In genomic region chr20:31595380-31595653, GRCh38 we compare ENCODE assay signal across 10 cellular contexts. TPM values are rescaled to one million over a fixed set of nuclear protein-coding genes. Genes with fewer than 3 reads are reported as not detected.
DNase-seq lines count a peak whose midpoint lies in the region; ATAC-seq, FAIRE-seq and TF ChIP-seq lines count a peak whose summit lies in the region.
"Had no signal": no experiment of that assay in that cellular context is flagged by ENCODE, and none has a peak within 500 bp of the region (broad histone marks: within the 10 kb centered on the region; RNA-seq: fewer than 3 reads in every experiment).

No MANE protein-coding gene starts in this region.

- FAIRE-seq in HepG2 (lab: Jason Lieb, UNC): peak; percentile 8

- no peak overlapping the region for H3K4me3 Mint-ChIP-seq in activated CD8-positive, alpha-beta T cell treated with anti-CD3 and anti-CD28 coated beads, Interleukin-2, amount 10 ng/mL, durations not matched to agents 7 days and 5 days
- H3K4me3 Mint-ChIP-seq: CD4-positive, alpha-beta T cell had no signal

- H3K27ac Mint-ChIP-seq in activated CD8-positive, alpha-beta T cell treated with anti-CD3 and anti-CD28 coated beads, Interleukin-2, amount 10 ng/mL, durations not matched to agents 7 days and 5 days: no peak overlapping the region
- H3K27ac Mint-ChIP-seq: CD4-positive, alpha-beta T cell had no signal

- no peaks in the 10 kb centered on the region for H3K79me2 ChIP-seq in mammary epithelial cell (ENCODE audit: insufficient read depth, low read length)
- peaks cover 17% of the 10 kb centered on the region for H3K79me2 ChIP-seq in HepG2 (ENCODE audit: insufficient read depth, low read length)

- no peak overlapping the region for H3K4me2 ChIP-seq in mammary epithelial cell (ENCODE audit: insufficient read depth, low read depth, low read length)
- H3K4me2 ChIP-seq in HepG2 (ENCODE audit: low read depth, low read length): peak overlapping the region; percentile 78

- H3K27ac ChIP-seq in HUES64 (ENCODE audit: low read depth, low read length) (peak overlapping the region; percentile 96), mammary epithelial cell (ENCODE audit: insufficient read depth, low read depth, low read length) (no peak overlapping the region), HepG2 (ENCODE audit: extremely low read length, insufficient read depth, low read length) (peak overlapping the region; percentile 90), stomach (peak overlapping the region; percentile 81 to 85 (median 83))

- H3K36me3 ChIP-seq in HUES64 (ENCODE audit: insufficient read depth, low read length): no peaks in the 10 kb centered on the region
- no peaks in the 10 kb centered on the region for H3K36me3 ChIP-seq in mammary epithelial cell (ENCODE audit: insufficient read depth, low read length)
- no peaks in the 10 kb centered on the region for H3K36me3 ChIP-seq in HepG2 (replicated peaks in 1 of 2; ENCODE audit: control insufficient read depth in 1 of 2, insufficient read depth in 2 of 2, low read length in 2 of 2)
- no peaks in the 10 kb centered on the region for H3K36me3 ChIP-seq in stomach

- H3K4me3 ChIP-seq in HUES64 (ENCODE audit: low read length) (no peak overlapping the region), mammary epithelial cell (replicated peaks in 1 of 3; ENCODE audit: insufficient read depth in 1 of 3, low read depth in 2 of 3, low read length in 3 of 3) (no peak overlapping the region), HepG2 (replicated peaks in 1 of 3; ENCODE audit: insufficient read depth in 1 of 3, low read depth in 2 of 3, low read length in 3 of 3) (peak overlapping the region; percentile 48 to 74 (median 63)), stomach (peak overlapping the region in 1 of 4 donors; percentile 18)

- TF ChIP-seq EP300 in HepG2 (IDR thresholded peaks at IDR 0.05; ENCODE audit: low read depth in 2 of 2, low read length in 2 of 2) (no peak), HepG2 (CRISPR knock-in tag; IDR thresholded peaks at IDR 0.05; ENCODE audit: borderline replicate concordance) (no peak), stomach (IDR thresholded peaks at IDR 0.05) (no peak)

- no peaks in the 10 kb centered on the region for H3K4me1 Mint-ChIP-seq in activated CD8-positive, alpha-beta T cell treated with anti-CD3 and anti-CD28 coated beads, Interleukin-2, amount 10 ng/mL, durations not matched to agents 7 days and 5 days (ENCODE audit: low read depth)

- H3K9ac ChIP-seq in HUES64 (ENCODE audit: low read depth, low read length) (no peak overlapping the region), mammary epithelial cell (ENCODE audit: insufficient read depth, low read length) (peak overlapping the region; percentile 22), HepG2 (ENCODE audit: insufficient read depth, low read depth, low read length) (peak overlapping the region; percentile 78)

- peaks cover 21% of the 10 kb centered on the region for H3K4me1 ChIP-seq in HUES64 (ENCODE audit: insufficient read depth, low read length)
- H3K4me1 ChIP-seq in mammary epithelial cell (ENCODE audit: insufficient read depth, low read length): peaks cover 31% of the 10 kb centered on the region
- H3K4me1 ChIP-seq in HepG2 (ENCODE audit: insufficient read depth, low read length): peaks cover 67% of the 10 kb centered on the region
- peaks cover 0 to 33% (median 21%) of the 10 kb centered on the region in 4 donors for H3K4me1 ChIP-seq in stomach

- dilution Hi-C loops in mammary epithelial cell (cut with HindIII; ENCODE audit: low sequenced_read_pairs): no loop called here

- DNase-seq in mammary epithelial cell: no peak
- peak; percentile 59 for DNase-seq in HepG2 (ENCODE audit: low spot score)
- DNase-seq in stomach: no peak
- no peak for DNase-seq in ecto neural progenitor cell (ENCODE audit: low spot score)
- no peak for DNase-seq in activated CD8-positive, alpha-beta T cell treated with anti-CD3 and anti-CD28 coated beads, Interleukin-2, amount 10 ng/mL, durations not matched to agents 7 days and 5 days
- DNase-seq: CD4-positive, alpha-beta T cell; NCI-H1092 had no signal

- intact Hi-C loops in mammary epithelial cell (cut with micrococcal nuclease) (no loop called here), HepG2 (cut with micrococcal nuclease; ENCODE audit: unreplicated experiment) (loop anchor here (2.0 kb wide), 1 partner anchor 15 kb away; no protein-coding TSS in a partner anchor), stomach (cut with DNase I; ENCODE audit: low total_unique reads) (no loop called here)

- H3K9me3 ChIP-seq in HUES64 (ENCODE audit: insufficient read depth, low read depth, low read length) (no peaks in the 10 kb centered on the region), mammary epithelial cell (replicated peaks; ENCODE audit: insufficient read depth, low read length) (no peaks in the 10 kb centered on the region), HepG2 (ENCODE audit: low read length) (no peaks in the 10 kb centered on the region), stomach (no peaks in the 10 kb centered on the region)

- H3K36me3 Mint-ChIP-seq in activated CD8-positive, alpha-beta T cell treated with anti-CD3 and anti-CD28 coated beads, Interleukin-2, amount 10 ng/mL, durations not matched to agents 7 days and 5 days (ENCODE audit: low read depth): no peaks in the 10 kb centered on the region

- no peaks in the 10 kb centered on the region for H3K9me3 Mint-ChIP-seq in activated CD8-positive, alpha-beta T cell treated with anti-CD3 and anti-CD28 coated beads, Interleukin-2, amount 10 ng/mL, durations not matched to agents 7 days and 5 days (ENCODE audit: insufficient read depth)
- H3K9me3 Mint-ChIP-seq: CD4-positive, alpha-beta T cell had no signal

- no peak for TF ChIP-seq CTCF in mammary epithelial cell (conservative IDR thresholded peaks at IDR 0.05 in 1 of 2, IDR thresholded peaks at IDR 0.05 in 1 of 2; ENCODE audit: extremely low read depth in 1 of 2, insufficient read depth in 1 of 2, low read depth in 1 of 2, low read length in 2 of 2)
- TF ChIP-seq CTCF in HepG2 (CRISPR knock-in tag; IDR thresholded peaks at IDR 0.05): no peak
- TF ChIP-seq CTCF in stomach (IDR thresholded peaks at IDR 0.05): no peak

- H4K20me1 ChIP-seq in mammary epithelial cell (ENCODE audit: insufficient read depth, low read length): no peaks in the 10 kb centered on the region
- H4K20me1 ChIP-seq in HepG2 (ENCODE audit: insufficient read depth, low read length): no peaks in the 10 kb centered on the region

- CTCF ChIA-PET in mammary epithelial cell (lab: Charles Lee; ENCODE audit: low non-redundant PET) (no interaction called here), HepG2 (lab: Yijun Ruan, JAX; ENCODE audit: low intra/inter-chr PET ratio, low total read pairs) (interaction anchor here (0.6 to 1.5 kb wide), 2 partner anchors 17 to 33 kb away, joined by 3 to 8 read pairs; no protein-coding TSS in a partner anchor)
- CTCF ChIA-PET in activated CD8-positive, alpha-beta T cell treated with anti-CD3 and anti-CD28 coated beads, Interleukin-2, amount 10 ng/mL, durations not matched to agents 7 days and 5 days (lab: Charles Lee): interaction anchor here (1.0 to 1.1 kb wide), 2 partner anchors 17 to 33 kb away, joined by 4 to 6 read pairs; no protein-coding TSS in a partner anchor

- no TSS peak for BruUV-seq in mammary epithelial cell (replicated peaks; lab: Mats Ljungman, UMichigan)
- BruUV-seq in HepG2 (replicated peaks; lab: Mats Ljungman, UMichigan): no TSS peak

- POLR2A ChIA-PET in HepG2 (lab: Yijun Ruan, JAX): interaction anchor here (0.7 to 4.2 kb wide), 9 partner anchors 11 to 109 kb away, joined by 3 to 183 read pairs (median 4); partner anchors contain the start of gene ID1
- POLR2A ChIA-PET in activated CD8-positive, alpha-beta T cell treated with anti-CD3 and anti-CD28 coated beads, Interleukin-2, amount 10 ng/mL, durations not matched to agents 7 days and 5 days (lab: Charles Lee): no interaction called here

- no peak overlapping the region for H2AFZ ChIP-seq in mammary epithelial cell (ENCODE audit: low read depth, low read length)
- no peak overlapping the region for H2AFZ ChIP-seq in HepG2 (ENCODE audit: low read length)

- 54% methylated on average over 3 of the region's 3 CpGs for WGBS in HUES64
- WGBS in mammary epithelial cell (ENCODE audit: low coverage, missing lambda C conversion rate): 94% methylated on average over 3 of the region's 3 CpGs
- 10% methylated on average over 3 of the region's 3 CpGs for WGBS in HepG2 (ENCODE audit: low lambda C conversion rate)
- WGBS in stomach, 5 donors: 69 to 89% (median 77%) methylated on average over 3 of the region's 3 CpGs

- H3K27me3 Mint-ChIP-seq in activated CD8-positive, alpha-beta T cell treated with anti-CD3 and anti-CD28 coated beads, Interleukin-2, amount 10 ng/mL, durations not matched to agents 7 days and 5 days (ENCODE audit: low read depth): peaks cover 4% of the 10 kb centered on the region

- TF ChIP-seq POLR2A in HepG2 (IDR thresholded peaks at IDR 0.05; ENCODE audit: insufficient read depth in 1 of 2, low read depth in 2 of 2, low read length in 2 of 2): no peak
- no peak for TF ChIP-seq POLR2A in stomach (IDR thresholded peaks at IDR 0.05)

- in situ Hi-C loops in mammary epithelial cell (cut with MboI; ENCODE audit: low sequenced_read_pairs in 2 of 2): no loop called here
- in situ Hi-C loops in HepG2 (cut with HindIII; ENCODE audit: extremely low pct_ligation_motif_present, low pct_unique_long_range_greater_than_20kb): no loop called here

- H3K27me3 ChIP-seq in HUES64 (ENCODE audit: insufficient read depth, low read length) (no peaks in the 10 kb centered on the region), mammary epithelial cell (ENCODE audit: insufficient read depth, low read length) (no peaks in the 10 kb centered on the region), HepG2 (ENCODE audit: control insufficient read depth in 1 of 2, insufficient read depth in 2 of 2, low read length in 2 of 2) (no peaks in the 10 kb centered on the region; a peak in 1 of 5 replicates), stomach (no peaks in the 10 kb centered on the region)

- ATAC-seq in HepG2: peak; percentile 0; the same call in 2 of the 3 replicates
- ATAC-seq in HG02840 (IDR thresholded peaks at IDR 0.05; ENCODE audit: low FRiP score, unreplicated experiment): no peak
- ATAC-seq in HG03460 (IDR thresholded peaks at IDR 0.05; ENCODE audit: unreplicated experiment): no peak
- no peak for ATAC-seq in activated CD8-positive, alpha-beta T cell treated with anti-CD3 and anti-CD28 coated beads, Interleukin-2, amount 10 ng/mL, durations not matched to agents 7 days and 5 days

- no peak for TF ChIP-seq RAD21 in HepG2 (CRISPR knock-in tag; IDR thresholded peaks at IDR 0.05)

RNA-seq across cellular contexts. Expression of gene ID1, which starts 9.8 kb away (rescaled TPM):
- 115 TPM for polyA plus RNA-seq in HUES64 (2013, experiment 1 of 2)
- polyA plus RNA-seq in HUES64 (2013, experiment 2 of 2): 95.7 TPM
- total RNA-seq in mammary epithelial cell: 10 to 100 TPM; 66.2 to 86.1 TPM
- 206 TPM for polyA plus RNA-seq in mammary epithelial cell
- polyA minus RNA-seq in mammary epithelial cell: 20.0 TPM
- total RNA-seq in HepG2 (2016; rRNA removed; fragmentation: Illumina TruSeq; extraction: Trizol): 315 and 419 TPM in 2 replicates
- 421 and 422 TPM in 2 replicates for total RNA-seq in HepG2 (2016; cell fraction: cytosol; rRNA removed; fragmentation: Illumina TruSeq; extraction: Trizol; ENCODE audit: low read depth)
- total RNA-seq in HepG2 (2016; cell fraction: insoluble cytoplasmic fraction; rRNA removed; fragmentation: Illumina TruSeq; extraction: Trizol): 297 and 421 TPM in 2 replicates
- total RNA-seq in HepG2 (2016; cell fraction: membrane; rRNA removed; fragmentation: Illumina TruSeq; extraction: Trizol): 329 and 339 TPM in 2 replicates
- total RNA-seq in HepG2 (2016; cell fraction: nucleus; rRNA removed; fragmentation: Illumina TruSeq; extraction: Trizol): 273 and 295 TPM in 2 replicates
- 258 and 320 TPM in 2 replicates for polyA plus RNA-seq in HepG2 (2011; rRNA removed)
- 494 and 1,223 TPM in 2 replicates for polyA plus RNA-seq in HepG2 (2011; cell fraction: cytosol; rRNA removed)
- 541 and 1,398 TPM in 2 replicates for polyA plus RNA-seq in HepG2 (2011; cell fraction: nucleus; rRNA removed)
- 119 and 147 TPM in 2 replicates for polyA plus RNA-seq in HepG2 (2012)
- 99.0 and 102 TPM in 2 replicates for polyA plus RNA-seq in HepG2 (2016; cell fraction: cytosol; fragmentation: Illumina TruSeq; extraction: Trizol; ENCODE audit: low read depth)
- 273 and 282 TPM in 2 replicates for polyA plus RNA-seq in HepG2 (2016; cell fraction: insoluble cytoplasmic fraction; fragmentation: Illumina TruSeq; extraction: Trizol; ENCODE audit: low read depth)
- 104 TPM in 2 replicates for polyA plus RNA-seq in HepG2 (2016; cell fraction: membrane; fragmentation: Illumina TruSeq; extraction: Trizol; ENCODE audit: low read depth)
- 496 and 499 TPM in 2 replicates for polyA plus RNA-seq in HepG2 (2016; cell fraction: nucleus; fragmentation: Illumina TruSeq; extraction: Trizol; ENCODE audit: insufficient read depth, low read depth)
- polyA minus RNA-seq in HepG2 (2011; rRNA and poly(A)+ RNA removed; ENCODE audit: low replicate concordance): 259 and 709 TPM in 2 replicates
- polyA minus RNA-seq in HepG2 (2011; cell fraction: cytosol; rRNA and poly(A)+ RNA removed): 242 and 434 TPM in 2 replicates
- 194 and 456 TPM in 2 replicates for polyA minus RNA-seq in HepG2 (2011; cell fraction: nucleus; rRNA and poly(A)+ RNA removed)
- total RNA-seq in stomach: 100 to 1,000 TPM; 315 to 475 (median 378) TPM
- polyA plus RNA-seq in stomach: 100 to 1,000 TPM; 168 to 585 (median 350) TPM
- under 1 TPM; 0.42 to 0.50 TPM for total RNA-seq in activated CD8-positive, alpha-beta T cell treated with anti-CD3 and anti-CD28 coated beads, Interleukin-2, amount 10 ng/mL, durations not matched to agents 7 days and 5 days

RNA-seq across cellular contexts. Expression of gene COX4I2, which starts 42.4 kb away (rescaled TPM):
- polyA plus RNA-seq in HUES64 (2013, experiment 1 of 2): not detected
- not detected for polyA plus RNA-seq in HUES64 (2013, experiment 2 of 2)
- not detected for total RNA-seq in mammary epithelial cell
- not detected for polyA plus RNA-seq in mammary epithelial cell
- not detected for polyA minus RNA-seq in mammary epithelial cell
- total RNA-seq in HepG2 (2016; rRNA removed; fragmentation: Illumina TruSeq; extraction: Trizol): not detected in 2 replicates
- not detected in 2 replicates for total RNA-seq in HepG2 (2016; cell fraction: cytosol; rRNA removed; fragmentation: Illumina TruSeq; extraction: Trizol; ENCODE audit: low read depth)
- not detected in 2 replicates for total RNA-seq in HepG2 (2016; cell fraction: insoluble cytoplasmic fraction; rRNA removed; fragmentation: Illumina TruSeq; extraction: Trizol)
- not detected in 2 replicates for total RNA-seq in HepG2 (2016; cell fraction: membrane; rRNA removed; fragmentation: Illumina TruSeq; extraction: Trizol)
- total RNA-seq in HepG2 (2016; cell fraction: nucleus; rRNA removed; fragmentation: Illumina TruSeq; extraction: Trizol): not detected in 2 replicates
- 0.74 and 1.1 TPM in 2 replicates for polyA plus RNA-seq in HepG2 (2011; rRNA removed)
- 0.97 and 1.4 TPM in 2 replicates for polyA plus RNA-seq in HepG2 (2011; cell fraction: cytosol; rRNA removed)
- polyA plus RNA-seq in HepG2 (2011; cell fraction: nucleus; rRNA removed): 0.31 TPM in 1 of 2 replicates, not detected in the other
- polyA plus RNA-seq in HepG2 (2012): 0.61 and 0.68 TPM in 2 replicates
- polyA plus RNA-seq in HepG2 (2016; cell fraction: cytosol; fragmentation: Illumina TruSeq; extraction: Trizol; ENCODE audit: low read depth): not detected in 2 replicates
- polyA plus RNA-seq in HepG2 (2016; cell fraction: insoluble cytoplasmic fraction; fragmentation: Illumina TruSeq; extraction: Trizol; ENCODE audit: low read depth): not detected in 2 replicates
- polyA plus RNA-seq in HepG2 (2016; cell fraction: membrane; fragmentation: Illumina TruSeq; extraction: Trizol; ENCODE audit: low read depth): not detected in 2 replicates
- not detected in 2 replicates for polyA plus RNA-seq in HepG2 (2016; cell fraction: nucleus; fragmentation: Illumina TruSeq; extraction: Trizol; ENCODE audit: insufficient read depth, low read depth)
- polyA minus RNA-seq in HepG2 (2011; rRNA and poly(A)+ RNA removed; ENCODE audit: low replicate concordance): not detected in 2 replicates
- not detected in 2 replicates for polyA minus RNA-seq in HepG2 (2011; cell fraction: cytosol; rRNA and poly(A)+ RNA removed)
- polyA minus RNA-seq in HepG2 (2011; cell fraction: nucleus; rRNA and poly(A)+ RNA removed): not detected in 2 replicates
- total RNA-seq in stomach: 1 to 10 TPM in 2 of 5 donors, not detected in 3; 1.8 to 4.2 TPM
- polyA plus RNA-seq in stomach: 1 to 10 TPM; 1.8 to 6.7 (median 4.8) TPM
- total RNA-seq in activated CD8-positive, alpha-beta T cell treated with anti-CD3 and anti-CD28 coated beads, Interleukin-2, amount 10 ng/mL, durations not matched to agents 7 days and 5 days: not detected
- total RNA-seq: CD4-positive, alpha-beta T cell had no signal

Comparison
In these comparisons a context has a peak if more than half of its experiments do, and no peak if none do; other contexts are left out.
1. H3K4me3 ChIP-seq: peak in HepG2 (3 of 3); none in HUES64 (single experiment) and mammary epithelial cell (0 of 3).
2. RNA of gene ID1, which starts 9.8 kb away (total RNA-seq): 273 to 422 TPM in HepG2, 315 to 475 TPM in stomach and 66.2 to 86.1 TPM in mammary epithelial cell; 0.42 to 0.50 TPM in activated CD8-positive, alpha-beta T cell treated with anti-CD3 and anti-CD28 coated beads, Interleukin-2, amount 10 ng/mL, durations not matched to agents 7 days and 5 days; every median in the first group is over 10 times any median in the second.